Comparison of ENCODE assay signal across 8 cellular contexts in genomic region chr12:88036368-88036965, GRCh38.
DNase-seq lines count a peak whose midpoint lies in the region; FAIRE-seq and TF ChIP-seq lines count a peak whose summit lies in the region.

No MANE protein-coding gene starts in this region.

- peak overlapping the region; percentile 84 to 95 (median 91) for H3K4me2 ChIP-seq in BLaER1 treated with 17β-estradiol and CSF1 and Interleukin-3, amounts not matched to agents 10 nM and 100 nM

- H3K27ac ChIP-seq in BLaER1 treated with 17β-estradiol and CSF1 and Interleukin-3, amounts not matched to agents 10 nM and 100 nM = peak overlapping the region in 6 of 11 experiments; percentile 74 to 84 (median 81); a peak in 6 of 22 replicates
- H3K27ac ChIP-seq in tibial artery = peak overlapping the region; percentile 72 to 79

- peaks cover 0 to 45% (median 12%) of the 10 kb centered on the region in 11 experiments; a peak in 13 of 22 replicates for H3K36me3 ChIP-seq in BLaER1 treated with 17β-estradiol and CSF1 and Interleukin-3, amounts not matched to agents 10 nM and 100 nM
- no peaks in the 10 kb centered on the region for H3K36me3 ChIP-seq in tibial artery

- peaks cover 4% of the 10 kb centered on the region for H3K36me3 Mint-ChIP-seq in activated naive CD8-positive, alpha-beta T cell

- peaks cover 0 to 58% (median 32%) of the 10 kb centered on the region in 11 experiments; a peak in 14 of 22 replicates for H4K20me1 ChIP-seq in BLaER1 treated with 17β-estradiol and CSF1 and Interleukin-3, amounts not matched to agents 10 nM and 100 nM

- H3K9me3 ChIP-seq in BLaER1 treated with 17β-estradiol and CSF1 and Interleukin-3, amounts not matched to agents 10 nM and 100 nM (replicated peaks in 1 of 11) = peaks cover 5 to 10% (median 8%) of the 10 kb centered on the region in 11 experiments; a peak in 16 of 22 replicates
- no peaks in the 10 kb centered on the region for H3K9me3 ChIP-seq in tibial artery

- intact Hi-C loops in tibial artery (cut with DNase I; ENCODE audit: low total_unique reads) = no loop called here

- no peak for TF ChIP-seq CTCF in tibial artery (IDR thresholded peaks at IDR 0.05)

- H3K27me3 Mint-ChIP-seq in activated naive CD8-positive, alpha-beta T cell = no peaks in the 10 kb centered on the region

- no peak for DNase-seq in HTR-8/SVneo (ENCODE audit: insufficient read length, low spot score)
- DNase-seq in iris pigment epithelial cell (ENCODE audit: low read depth) = peak; percentile 73
- DNase-seq in tibial artery = no peak
- DNase-seq in stimulated activated CD4-positive, alpha-beta T cell treated with anti-CD3 and anti-CD28 coated beads, Interleukin-2, amount 100 ng/mL, for 24 hours = no peak
- DNase-seq in superior temporal gyrus (ENCODE audit: extremely low spot score) = no peak
- no peak for DNase-seq in midbrain (lab: John Stamatoyannopoulos, UW)

- peak; percentile 9 for FAIRE-seq in HTR-8/SVneo (lab: Jason Lieb, UNC)

- H3K4me1 ChIP-seq in BLaER1 treated with 17β-estradiol and CSF1 and Interleukin-3, amounts not matched to agents 10 nM and 100 nM = peaks cover 19 to 31% (median 22%) of the 10 kb centered on the region in 10 experiments
- peaks cover 0 to 45% (median 8%) of the 10 kb centered on the region in 4 donors for H3K4me1 ChIP-seq in tibial artery

- no peaks in the 10 kb centered on the region for H3K27me3 ChIP-seq in BLaER1 treated with 17β-estradiol and CSF1 and Interleukin-3, amounts not matched to agents 10 nM and 100 nM
- no peaks in the 10 kb centered on the region for H3K27me3 ChIP-seq in tibial artery

- peak overlapping the region; percentile 97 for H3K4me3 Mint-ChIP-seq in activated naive CD8-positive, alpha-beta T cell

- no peaks in the 10 kb centered on the region for H3K9me3 Mint-ChIP-seq in activated naive CD8-positive, alpha-beta T cell (ENCODE audit: low read depth)

- peaks cover 60% of the 10 kb centered on the region for H3K4me1 Mint-ChIP-seq in activated naive CD8-positive, alpha-beta T cell (ENCODE audit: low read depth)

- peak overlapping the region; percentile 78 to 93 (median 87) for H3K9ac ChIP-seq in BLaER1 treated with 17β-estradiol and CSF1 and Interleukin-3, amounts not matched to agents 10 nM and 100 nM

- H3K27ac Mint-ChIP-seq in activated naive CD8-positive, alpha-beta T cell = peak overlapping the region; percentile 72

- peak overlapping the region; percentile 70 to 98 (median 86) for H3K4me3 ChIP-seq in BLaER1 treated with 17β-estradiol and CSF1 and Interleukin-3, amounts not matched to agents 10 nM and 100 nM
- peak overlapping the region; percentile 64 to 76 for H3K4me3 ChIP-seq in tibial artery
